8 cellular contexts compared by ENCODE assay signal in the genomic region with DNA sequence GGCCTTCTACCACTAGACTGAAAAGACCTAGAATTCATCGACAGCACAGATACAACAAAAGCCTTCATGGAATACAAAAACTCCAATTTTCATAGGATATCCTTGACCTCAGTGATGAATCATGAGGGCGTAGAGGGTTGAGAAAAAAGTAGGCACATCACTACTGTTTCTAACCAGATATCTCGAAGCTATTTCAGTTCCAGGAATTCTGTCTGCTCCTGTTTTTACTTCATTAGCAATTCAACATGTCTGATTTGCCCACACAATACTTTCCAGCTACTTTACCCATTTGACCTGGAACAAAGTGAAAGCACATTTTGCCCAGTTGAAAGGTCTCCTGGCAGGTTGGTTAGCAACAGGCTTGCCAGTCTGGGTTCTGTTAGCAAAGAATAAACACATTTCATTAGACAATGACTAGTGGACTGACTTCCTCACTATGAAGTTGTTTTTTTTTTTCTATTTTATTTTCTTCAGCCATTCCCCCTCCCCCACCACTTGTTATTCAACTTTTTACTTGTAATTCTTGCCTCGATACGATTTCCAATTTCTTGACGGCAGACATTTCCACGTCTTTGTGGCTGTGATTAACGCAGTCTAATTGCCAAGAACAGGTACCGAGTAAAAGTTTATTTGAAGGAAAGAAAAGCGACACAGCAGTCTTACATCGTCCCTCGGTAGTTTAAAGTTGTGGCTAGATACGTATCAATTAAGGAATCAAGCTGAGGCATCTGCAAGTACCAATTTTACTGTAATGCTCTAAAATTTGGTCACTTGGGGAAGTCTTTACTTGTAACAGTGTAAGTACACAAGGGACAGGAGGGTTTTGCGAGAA. TPM values are rescaled to one million over a fixed set of nuclear protein-coding genes. Genes with fewer than 3 reads are reported as not detected.
DNase-seq lines count a peak whose midpoint lies in the region; ATAC-seq, FAIRE-seq and TF ChIP-seq lines count a peak whose summit lies in the region.

No MANE protein-coding gene starts in this region.

- no peak for ATAC-seq in omental fat pad (ENCODE audit: low FRiP score)

- H3K36me3 ChIP-seq in esophagus (ENCODE audit: control insufficient read depth in 2 of 2, insufficient read depth in 2 of 2, low read length in 1 of 2) (no peaks in the 10 kb centered on the region), neuronal stem cell (replicated peaks in 1 of 2; ENCODE audit: control insufficient read depth in 2 of 2, insufficient read depth in 2 of 2, low read length in 2 of 2) (no peaks in the 10 kb centered on the region)

- no peak overlapping the region for H4K91ac ChIP-seq in neuronal stem cell (ENCODE audit: low read depth, low read length, poor library complexity)

- peak overlapping the region; percentile 96 to 99 for H3K27ac ChIP-seq in esophagus (ENCODE audit: low read depth in 2 of 2, low read length in 1 of 2)
- peak overlapping the region; percentile 97 for H3K27ac ChIP-seq in neuronal stem cell (replicated peaks; ENCODE audit: low read length)

- H2BK15ac ChIP-seq in neuronal stem cell (ENCODE audit: low read length) = peak overlapping the region; percentile 90

- TF ChIP-seq POLR2A in GM12892 (IDR thresholded peaks at IDR 0.05; ENCODE audit: low read depth, low read length) = no peak

- peak overlapping the region; percentile 99 for H3K18ac ChIP-seq in neuronal stem cell (ENCODE audit: low read length)

- H3K4me1 ChIP-seq in esophagus (ENCODE audit: control insufficient read depth in 2 of 2, insufficient read depth in 2 of 2, low read length in 1 of 2) = no peaks in the 10 kb centered on the region
- H3K4me1 ChIP-seq in neuronal stem cell (ENCODE audit: control insufficient read depth in 2 of 2, insufficient read depth in 1 of 2, low read depth in 1 of 2, low read length in 2 of 2) = peaks cover 5% of the 10 kb centered on the region in 2 donors

- peak overlapping the region; percentile 59 to 90 for H3K4me3 ChIP-seq in esophagus (ENCODE audit: low read depth in 1 of 2, low read length in 2 of 2)
- H3K4me3 ChIP-seq in neuronal stem cell (ENCODE audit: low read length in 2 of 2) = peak overlapping the region; percentile 90 to 92

- no peak overlapping the region for H2BK120ac ChIP-seq in neuronal stem cell (ENCODE audit: low read depth, low read length)

- H3K9ac ChIP-seq in neuronal stem cell (ENCODE audit: low read depth, low read length, poor library complexity) = peak overlapping the region; percentile 96

- H3K9me3 ChIP-seq in esophagus (ENCODE audit: control insufficient read depth in 2 of 2, insufficient read depth in 1 of 2, low read depth in 1 of 2, low read length in 1 of 2) (no peaks in the 10 kb centered on the region), neuronal stem cell (replicated peaks in 1 of 2; ENCODE audit: control insufficient read depth in 2 of 2, insufficient read depth in 1 of 2, low read depth in 1 of 2, low read length in 2 of 2) (no peaks in the 10 kb centered on the region)

- no peaks in the 10 kb centered on the region for H3K79me1 ChIP-seq in neuronal stem cell (ENCODE audit: low read depth, low read length)

- peak overlapping the region; percentile 69 for H2AFZ ChIP-seq in neuronal stem cell (ENCODE audit: low read length)

- WGBS in esophagus, 2 donors = 8 to 9% methylated on average over 14 of the region's 14 CpGs
- WGBS in neuronal stem cell (ENCODE audit: extremely low coverage in 2 of 2, insufficient read length in 2 of 2, insufficient replicate concordance in 1 of 2), 2 donors = no CpG with 5 or more reads among the region's 14 CpGs

- H4K8ac ChIP-seq in neuronal stem cell (ENCODE audit: low read depth, low read length) = no peak overlapping the region

- H3K23ac ChIP-seq in neuronal stem cell (ENCODE audit: low read depth, low read length, poor library complexity) = no peak overlapping the region

- in situ Hi-C loops in ACHN (cut with HindIII; ENCODE audit: low pct_ligation_motif_present, low pct_unique_long_range_greater_than_20kb, low sequenced_read_pairs) = no loop called here

- DNase-seq in ACHN (peak; percentile 50), GM12892 (ENCODE audit: insufficient read length) (no peak), T follicular helper cell (ENCODE audit: low read depth) (peak; percentile 8), neuronal stem cell (ENCODE audit: low spot score) (no peak), UCSD-AML1 (lab: John Stamatoyannopoulos, UW; ENCODE audit: unreplicated experiment) (no peak), omental fat pad (ENCODE audit: low spot score) (no peak)
- no peak for DNase-seq in activated CD8-positive, alpha-beta memory T cell treated with anti-CD3 and anti-CD28 coated beads, Interleukin-2, amount 50 U/mL, for 48 hours

- no peak overlapping the region for H3K4ac ChIP-seq in neuronal stem cell (ENCODE audit: low read length)

- H2AK5ac ChIP-seq in neuronal stem cell (ENCODE audit: low read depth, low read length) = peak overlapping the region; percentile 86

- TF ChIP-seq CTCF in omental fat pad (IDR thresholded peaks at IDR 0.05) = no peak

- FAIRE-seq in GM12892 (lab: Jason Lieb, UNC) = peak; percentile 21

- no peak overlapping the region for H3K14ac ChIP-seq in neuronal stem cell (ENCODE audit: low read length)

- peak overlapping the region; percentile 64 for H2BK12ac ChIP-seq in neuronal stem cell (ENCODE audit: low read length)

- H3K4me2 ChIP-seq in neuronal stem cell (ENCODE audit: insufficient read depth, low read length, poor library complexity, severe bottlenecking) = peak overlapping the region; percentile 87

- H3K27me3 ChIP-seq in esophagus (ENCODE audit: control insufficient read depth in 1 of 2, insufficient read depth in 2 of 2, low read length in 2 of 2) (no peaks in the 10 kb centered on the region), neuronal stem cell (ENCODE audit: control insufficient read depth in 3 of 3, insufficient read depth in 3 of 3, low read depth in 1 of 3, low read length in 3 of 3) (no peaks in the 10 kb centered on the region)

- peak overlapping the region; percentile 100 for H2BK5ac ChIP-seq in neuronal stem cell (ENCODE audit: low read length)

RNA-seq across cellular contexts. Expression of a gene that starts 4.0 kb away (rescaled TPM):
- 5.0 TPM for polyA plus RNA-seq in GM12892 (2012; ENCODE audit: missing spikeins)
- 1 to 10 TPM; 3.0 to 3.5 TPM for polyA plus RNA-seq in esophagus
- polyA plus RNA-seq in neuronal stem cell (2013, experiment 1 of 2) = 29.1 TPM
- polyA plus RNA-seq in neuronal stem cell (2013, experiment 2 of 2) = 30.0 TPM
- total RNA-seq in omental fat pad = 10 to 100 TPM in 2 of 4 donors, 1 to 10 TPM in 2; 7.0 to 24.7 (median 10.6) TPM

Comparison
In these comparisons a context has a peak if more than half of its experiments do, and no peak if none do; other contexts are left out.
1. DNase-seq: peak in ACHN (single experiment) and T follicular helper cell (single experiment); none in GM12892 (single experiment), neuronal stem cell (single experiment), UCSD-AML1 (single experiment), omental fat pad (single experiment) and activated CD8-positive, alpha-beta memory T cell treated with anti-CD3 and anti-CD28 coated beads, Interleukin-2, amount 50 U/mL, for 48 hours (single experiment).